Comparison of ENCODE assay signal across 17 cellular contexts in genomic region chr4:76215120-76215519, GRCh38. TPM values are rescaled to one million over a fixed set of nuclear protein-coding genes. Genes with fewer than 3 reads are reported as not detected.
DNase-seq lines count a peak whose midpoint lies in the region; ATAC-seq and TF ChIP-seq lines count a peak whose summit lies in the region.
"Had no signal": no experiment of that assay in that cellular context is flagged by ENCODE, and none has a peak within 500 bp of the region (broad histone marks: within the 10 kb centered on the region; RNA-seq: fewer than 3 reads in every experiment).

No MANE protein-coding gene starts in this region.

- TF ChIP-seq CTCF in C4-2B (conservative IDR thresholded peaks at IDR 0.05): no peak
- TF ChIP-seq CTCF in OCI-LY3 (IDR thresholded peaks at IDR 0.05; ENCODE audit: low read depth, low read length): no peak
- no peak for TF ChIP-seq CTCF in parathyroid adenoma (IDR thresholded peaks at IDR 0.05)

- peaks cover 38% of the 10 kb centered on the region for H3K4me1 ChIP-seq in OCI-LY3 (ENCODE audit: low read length)
- H3K4me1 ChIP-seq in esophagus (ENCODE audit: control insufficient read depth in 2 of 2, insufficient read depth in 2 of 2, low read length in 1 of 2): peaks cover 2 to 6% of the 10 kb centered on the region in 2 donors
- H3K4me1 ChIP-seq in parathyroid adenoma: peaks cover 15% of the 10 kb centered on the region

- H3K4me3 Mint-ChIP-seq in stimulated activated effector memory CD8-positive, alpha-beta T cell treated with anti-CD3 and anti-CD28 coated beads, Interleukin-12 subunit alpha, Interleukin-12 subunit beta, amount 100 ng/mL, for 72 hours: no peak overlapping the region

- no peaks in the 10 kb centered on the region for H3K79me2 ChIP-seq in OCI-LY3 (ENCODE audit: low read length)
- peaks cover 24% of the 10 kb centered on the region for H3K79me2 ChIP-seq in parathyroid adenoma

- H3K4me1 Mint-ChIP-seq in stimulated activated effector memory CD8-positive, alpha-beta T cell treated with anti-CD3 and anti-CD28 coated beads, Interleukin-12 subunit alpha, Interleukin-12 subunit beta, amount 100 ng/mL, for 72 hours: peaks cover 36% of the 10 kb centered on the region

- peaks cover 4% of the 10 kb centered on the region for H4K20me1 ChIP-seq in OCI-LY3 (ENCODE audit: insufficient read depth, low read length)

- H3K9me3 ChIP-seq in OCI-LY3 (ENCODE audit: insufficient read depth, low read length) (no peaks in the 10 kb centered on the region), esophagus (ENCODE audit: control insufficient read depth in 2 of 2, insufficient read depth in 1 of 2, low read depth in 1 of 2, low read length in 1 of 2) (no peaks in the 10 kb centered on the region), parathyroid adenoma (ENCODE audit: control insufficient read depth, low read length) (no peaks in the 10 kb centered on the region)
- H3K9me3 ChIP-seq: uterus had no signal

- H3K9me3 Mint-ChIP-seq in stimulated activated effector memory CD8-positive, alpha-beta T cell treated with anti-CD3 and anti-CD28 coated beads, Interleukin-12 subunit alpha, Interleukin-12 subunit beta, amount 100 ng/mL, for 72 hours: no peaks in the 10 kb centered on the region
- H3K9me3 Mint-ChIP-seq: activated T-cell treated with anti-CD3 and anti-CD28 coated beads, Interleukin-2, amount 50 U/mL, for 72 hours; endodermal cell had no signal

- peak overlapping the region; percentile 89; the same call in 1 of the 2 replicates for H3K4me3 ChIP-seq in OCI-LY3 (ENCODE audit: low read length)
- H3K4me3 ChIP-seq in esophagus (ENCODE audit: low read depth in 1 of 2, low read length in 2 of 2): no peak overlapping the region
- no peak overlapping the region for H3K4me3 ChIP-seq in parathyroid adenoma (ENCODE audit: low read depth, low read length)
- H3K4me3 ChIP-seq: uterus had no signal

- no peaks in the 10 kb centered on the region for H3K36me3 Mint-ChIP-seq in stimulated activated effector memory CD8-positive, alpha-beta T cell treated with anti-CD3 and anti-CD28 coated beads, Interleukin-12 subunit alpha, Interleukin-12 subunit beta, amount 100 ng/mL, for 72 hours

- H3K9ac ChIP-seq in OCI-LY3 (ENCODE audit: low read length): no peak overlapping the region
- no peak overlapping the region for H3K9ac ChIP-seq in parathyroid adenoma

- H2AFZ ChIP-seq in OCI-LY3 (ENCODE audit: low read depth, low read length): no peak overlapping the region
- peak overlapping the region; percentile 42 for H2AFZ ChIP-seq in parathyroid adenoma

- ATAC-seq in GM21528 (IDR thresholded peaks at IDR 0.05; ENCODE audit: low FRiP score, unreplicated experiment) (no peak), GM21390 (IDR thresholded peaks at IDR 0.05; ENCODE audit: unreplicated experiment) (no peak)
- no peak for ATAC-seq in stimulated activated effector memory CD8-positive, alpha-beta T cell treated with anti-CD3 and anti-CD28 coated beads, Interleukin-12 subunit alpha, Interleukin-12 subunit beta, amount 100 ng/mL, for 72 hours
- ATAC-seq: activated CD4-positive, alpha-beta T cell treated with anti-CD3 and anti-CD28 coated beads for 36 hours; activated T-cell treated with anti-CD3 and anti-CD28 coated beads, Interleukin-2, amount 50 U/mL, for 72 hours had no signal

- WGBS in esophagus, 2 donors: 83 to 87% methylated on average over 3 of the region's 3 CpGs

- H3K27me3 ChIP-seq in OCI-LY3 (ENCODE audit: low read depth, low read length): peaks cover 30% of the 10 kb centered on the region
- H3K27me3 ChIP-seq in esophagus (ENCODE audit: control insufficient read depth in 1 of 2, insufficient read depth in 2 of 2, low read length in 2 of 2): no peaks in the 10 kb centered on the region
- no peaks in the 10 kb centered on the region for H3K27me3 ChIP-seq in parathyroid adenoma (ENCODE audit: control insufficient read depth, insufficient read depth, low read length)
- H3K27me3 ChIP-seq: brain microvascular endothelial cell, uterus had no signal

- no peak overlapping the region for H3K27ac Mint-ChIP-seq in stimulated activated effector memory CD8-positive, alpha-beta T cell treated with anti-CD3 and anti-CD28 coated beads, Interleukin-12 subunit alpha, Interleukin-12 subunit beta, amount 100 ng/mL, for 72 hours
- H3K27ac Mint-ChIP-seq: activated CD4-positive, alpha-beta T cell treated with anti-CD3 and anti-CD28 coated beads for 36 hours; activated T-cell treated with anti-CD3 and anti-CD28 coated beads, Interleukin-2, amount 50 U/mL, for 72 hours had no signal

- H3K4me2 ChIP-seq in OCI-LY3 (ENCODE audit: low read length) (peak overlapping the region; percentile 96), parathyroid adenoma (ENCODE audit: low read length) (peak overlapping the region; percentile 98)

- DNase-seq in stimulated activated effector memory CD8-positive, alpha-beta T cell treated with anti-CD3 and anti-CD28 coated beads, Interleukin-12 subunit alpha, Interleukin-12 subunit beta, amount 100 ng/mL, for 72 hours (ENCODE audit: low spot score in 2 of 2): no peak
- DNase-seq in ureter (ENCODE audit: low spot score): no peak
- DNase-seq: activated CD4-positive, alpha-beta T cell treated with anti-CD3 and anti-CD28 coated beads for 36 hours; activated T-cell treated with anti-CD3 and anti-CD28 coated beads, Interleukin-2, amount 50 U/mL, for 72 hours; brain microvascular endothelial cell; EL; endodermal cell; HCEC 1CT; NCI-H2171 treated with DMSO at 0.1 percent for 48 hours; stimulated activated CD4-positive, alpha-beta T cell treated with anti-CD3 and anti-CD28 coated beads, Interleukin-15, amount 100 ng/mL, for 24 hours; uterus had no signal

- H3K27ac ChIP-seq in C4-2B (peak overlapping the region; percentile 97), OCI-LY3 (ENCODE audit: low read length) (no peak overlapping the region), esophagus (ENCODE audit: low read depth in 2 of 2, low read length in 1 of 2) (peak overlapping the region; percentile 98 to 99), parathyroid adenoma (peak overlapping the region; percentile 97)
- H3K27ac ChIP-seq: brain microvascular endothelial cell had no signal

- no peaks in the 10 kb centered on the region for H3K36me3 ChIP-seq in OCI-LY3 (replicated peaks; ENCODE audit: low read depth, low read length)
- no peaks in the 10 kb centered on the region for H3K36me3 ChIP-seq in esophagus (ENCODE audit: control insufficient read depth in 2 of 2, insufficient read depth in 2 of 2, low read length in 1 of 2)
- H3K36me3 ChIP-seq in parathyroid adenoma (ENCODE audit: control insufficient read depth, insufficient read depth, low read length): no peaks in the 10 kb centered on the region
- H3K36me3 ChIP-seq: brain microvascular endothelial cell, uterus had no signal

RNA-seq across cellular contexts. Expression of gene SCARB2, which starts 1.5 kb away (rescaled TPM):
- 10 to 100 TPM; 21.7 to 26.3 TPM for polyA plus RNA-seq in esophagus
- total RNA-seq in ureter: 228 TPM

RNA-seq across cellular contexts. Expression of gene FAM47E, which starts 36.4 kb away (rescaled TPM):
- polyA plus RNA-seq in esophagus: under 1 TPM; 0.47 to 0.71 TPM
- 9.6 TPM for total RNA-seq in ureter
- total RNA-seq: activated CD4-positive, alpha-beta T cell treated with anti-CD3 and anti-CD28 coated beads for 36 hours; activated T-cell treated with anti-CD3 and anti-CD28 coated beads, Interleukin-2, amount 50 U/mL, for 72 hours had no signal
